Comparison of ENCODE assay signal across 21 cellular contexts in genomic region chr7:123122951-123123350, GRCh38.
DNase-seq lines count a peak whose midpoint lies in the region; ATAC-seq, FAIRE-seq and TF ChIP-seq lines count a peak whose summit lies in the region.
"Had no signal": no experiment of that assay in that cellular context is flagged by ENCODE, and none has a peak within 500 bp of the region (broad histone marks: within the 10 kb centered on the region; RNA-seq: fewer than 3 reads in every experiment).

No MANE protein-coding gene starts in this region.

- no peaks in the 10 kb centered on the region for H3K9me3 ChIP-seq in SK-N-MC (ENCODE audit: low read depth, low read length)
- no peaks in the 10 kb centered on the region for H3K9me3 ChIP-seq in kidney (ENCODE audit: control insufficient read depth in 1 of 2, low read length in 2 of 2)

- TF ChIP-seq CTCF in kidney (IDR thresholded peaks at IDR 0.05; ENCODE audit: borderline replicate concordance, extremely low read depth, insufficient read depth), result no peak

- FAIRE-seq in kidney (lab: Jason Lieb, UNC), result no peak
- FAIRE-seq: HTR-8/SVneo had no signal

- H3K27ac ChIP-seq in SK-N-MC, result peak overlapping the region; percentile 79
- H3K27ac ChIP-seq in kidney (ENCODE audit: low read depth in 2 of 2, low read length in 2 of 2), result no peak overlapping the region
- H3K27ac ChIP-seq: KMS-11 had no signal

- intact Hi-C loops in sciatic nerve (cut with DNase I) (no loop called here), kidney (cut with DNase I) (no loop called here)

- H3K36me3 ChIP-seq in SK-N-MC (ENCODE audit: insufficient read depth, low read length), result no peaks in the 10 kb centered on the region
- H3K36me3 ChIP-seq in kidney (ENCODE audit: control insufficient read depth in 1 of 2, insufficient read depth in 2 of 2, low read length in 2 of 2), result peaks cover 2 to 6% of the 10 kb centered on the region in 2 donors

- H3K4me3 ChIP-seq in SK-N-MC (peak overlapping the region; percentile 17; the same call in 1 of the 2 replicates), kidney (ENCODE audit: low read length in 2 of 2) (no peak overlapping the region)

- ATAC-seq in GM21528 (IDR thresholded peaks at IDR 0.05; ENCODE audit: low FRiP score, unreplicated experiment), result no peak
- ATAC-seq in HG02571 (IDR thresholded peaks at IDR 0.05; ENCODE audit: unreplicated experiment), result no peak
- ATAC-seq in sciatic nerve, result no peak
- ATAC-seq: CD8-positive, alpha-beta T cell had no signal

- H3K4me1 ChIP-seq in kidney (ENCODE audit: control insufficient read depth in 1 of 2, insufficient read depth in 1 of 2, low read depth in 1 of 2, low read length in 2 of 2), result no peaks in the 10 kb centered on the region

- DNase-seq in NCI-H82 (lab: John Stamatoyannopoulos, UW) (peak; percentile 8), NCI-H82 treated with DMSO at 0.1 percent for 48 hours (lab: John Stamatoyannopoulos, UW; ENCODE audit: unreplicated experiment) (no peak), SK-N-MC (ENCODE audit: low read depth, low spot score) (no peak), foreskin melanocyte (peak; percentile 2), sciatic nerve (ENCODE audit: low spot score) (no peak), kidney (no peak)
- DNase-seq: AML-193; CD8-positive, alpha-beta T cell; EL; GOT3; HCEC 1CT; IMR-90; NCI-H1105; NCI-H146; NCI-H2081; NCI-H510A treated with DMSO at 0.1 percent for 48 hours; Right ventricle myocardium superior had no signal

- H3K9ac ChIP-seq in SK-N-MC (ENCODE audit: insufficient read length), result no peak overlapping the region
- H3K9ac ChIP-seq in kidney (ENCODE audit: low read length in 2 of 2), result no peak overlapping the region
- H3K9ac ChIP-seq: KMS-11 had no signal

Comparison
In these comparisons a context has a peak if more than half of its experiments do, and no peak if none do; other contexts are left out.
1. DNase-seq: peak in NCI-H82 (single experiment) and foreskin melanocyte (single experiment); none in NCI-H82 treated with DMSO at 0.1 percent for 48 hours (single experiment), SK-N-MC (single experiment), sciatic nerve (single experiment) and kidney (single experiment).